Comparison of ENCODE assay signal across 31 cellular contexts in genomic region chr16:63458842-63459241, GRCh38.
"Had no signal": no experiment of that assay in that cellular context is flagged by ENCODE, and none has a peak within 500 bp of the region (broad histone marks: within the 10 kb centered on the region; RNA-seq: fewer than 3 reads in every experiment).

No MANE protein-coding gene starts in this region.

- H3K27me3 Mint-ChIP-seq: activated CD4-positive, alpha-beta memory T cell treated with anti-CD3 and anti-CD28 coated beads for 36 hours; activated CD4-positive, alpha-beta T cell treated with anti-CD3 and anti-CD28 coated beads, Interleukin-2, amount 10 ng/mL, durations not matched to agents 24 days and 14 days; activated naive CD4-positive, alpha-beta T cell treated with anti-CD3 and anti-CD28 coated beads, Interleukin-2, amount 10 ng/mL, durations not matched to agents 7 days and 5 days; effector memory CD8-positive, alpha-beta T cell; progenitor cell of endocrine pancreas; stimulated activated memory B cell treated with anti-CD40 and anti-IgM and Interleukin-4, amounts not matched to agents 10 μg/mL and 1 μg/mL and 100 μg/mL, for 72 hours; stimulated activated naive CD8-positive, alpha-beta T cell treated with anti-CD3 and anti-CD28 coated beads, Interleukin-15, amount 100 ng/mL, for 72 hours had no signal

- H3K4me1 ChIP-seq: gastrocnemius medialis, left ventricle myocardium inferior, vagina had no signal

- H3K9me3 Mint-ChIP-seq: nephron progenitor cell, type B pancreatic cell had no signal

- H3K4me1 Mint-ChIP-seq: activated CD4-positive, alpha-beta T cell treated with anti-CD3 and anti-CD28 coated beads, Interleukin-2, amount 10 ng/mL, durations not matched to agents 24 days and 14 days; activated naive CD4-positive, alpha-beta T cell treated with anti-CD3 and anti-CD28 coated beads, Interleukin-2, amount 10 ng/mL, durations not matched to agents 7 days and 5 days; nephron progenitor cell; stimulated activated memory B cell treated with anti-CD40 and anti-IgM and Interleukin-4, amounts not matched to agents 10 μg/mL and 1 μg/mL and 100 μg/mL, for 72 hours; stimulated activated naive CD8-positive, alpha-beta T cell treated with anti-CD3 and anti-CD28 coated beads, Interleukin-15, amount 100 ng/mL, for 72 hours had no signal

- H3K36me3 Mint-ChIP-seq: activated CD4-positive, alpha-beta memory T cell treated with anti-CD3 and anti-CD28 coated beads for 36 hours; activated naive CD4-positive, alpha-beta T cell treated with anti-CD3 and anti-CD28 coated beads, Interleukin-2, amount 10 ng/mL, durations not matched to agents 7 days and 5 days; stimulated activated memory B cell treated with anti-CD40 and anti-IgM and Interleukin-4, amounts not matched to agents 10 μg/mL and 1 μg/mL and 100 μg/mL, for 72 hours; type B pancreatic cell had no signal

- H3K36me3 ChIP-seq: brain microvascular endothelial cell, gastrocnemius medialis, left ventricle myocardium inferior, ovary, right lobe of liver, vagina had no signal

- H3K9me3 ChIP-seq: gastrocnemius medialis, left ventricle myocardium inferior, ovary, right lobe of liver, vagina had no signal

- H3K4me3 ChIP-seq: gastrocnemius medialis, left ventricle myocardium inferior, lung, ovary, right lobe of liver, skin epidermis, vagina had no signal

- ATAC-seq: effector memory CD8-positive, alpha-beta T cell; gastrocnemius medialis; right lobe of liver; stimulated activated memory B cell treated with anti-CD40 and anti-IgM and Interleukin-4, amounts not matched to agents 10 μg/mL and 1 μg/mL and 100 μg/mL, for 72 hours; stimulated activated naive CD8-positive, alpha-beta T cell treated with anti-CD3 and anti-CD28 coated beads, Interleukin-15, amount 100 ng/mL, for 72 hours had no signal

- DNase-seq: activated CD4-positive, alpha-beta memory T cell treated with anti-CD3 and anti-CD28 coated beads for 36 hours; activated CD4-positive, alpha-beta T cell treated with anti-CD3 and anti-CD28 coated beads, Interleukin-2, amount 10 ng/mL, durations not matched to agents 24 days and 14 days; activated CD4-positive, CD25-positive, alpha-beta regulatory T cell treated with anti-CD3 and anti-CD28 coated beads, Interleukin-2, amount 50 U/mL, for 72 hours; activated CD8-positive, alpha-beta memory T cell treated with anti-CD3 and anti-CD28 coated beads, Interleukin-2, amount 50 U/mL, for 4 hours; activated effector memory CD4-positive, alpha-beta T cell treated with anti-CD3 and anti-CD28 coated beads, Interleukin-2, amount 50 U/mL, for 16 hours; activated naive CD4-positive, alpha-beta T cell treated with anti-CD3 and anti-CD28 coated beads, Interleukin-2, amount 10 ng/mL, durations not matched to agents 7 days and 5 days; activated T-cell treated with anti-CD3 and anti-CD28 coated beads, Interleukin-2, amount 50 U/mL, for 1 hour; amniotic stem cell; brain microvascular endothelial cell; caudate nucleus; cortex of kidney; effector memory CD8-positive, alpha-beta T cell; erythroblast; gastrocnemius medialis; glutamatergic neuron; left ventricle myocardium inferior; nephron progenitor cell; ovary; right lobe of liver; stimulated activated CD4-positive, alpha-beta T cell treated with anti-CD3 and anti-CD28 coated beads, Interleukin-4, amount 100 ng/mL, for 4 hours; stimulated activated CD8-positive, alpha-beta memory T cell treated with anti-CD3 and anti-CD28 coated beads, Interleukin-4, amount 100 ng/mL, for 48 hours; stimulated activated naive CD8-positive, alpha-beta T cell treated with anti-CD3 and anti-CD28 coated beads, Interleukin-15, amount 100 ng/mL, for 72 hours; substantia nigra had no signal

- FAIRE-seq: astrocyte had no signal

- H3K4me3 Mint-ChIP-seq: activated CD4-positive, alpha-beta memory T cell treated with anti-CD3 and anti-CD28 coated beads for 36 hours; activated CD4-positive, alpha-beta T cell treated with anti-CD3 and anti-CD28 coated beads, Interleukin-2, amount 10 ng/mL, durations not matched to agents 24 days and 14 days; activated naive CD4-positive, alpha-beta T cell treated with anti-CD3 and anti-CD28 coated beads, Interleukin-2, amount 10 ng/mL, durations not matched to agents 7 days and 5 days; activated T-helper 1 cell treated with anti-CD3 and anti-CD28 coated beads, Interleukin-12 subunit alpha, Interleukin-12 subunit beta, Interleukin-2, Interleukin-4 antibody, amounts not matched to agents 30 ng/mL and 10 ng/mL and 1 ng/mL, durations not matched to agents 14 hours and 24 hours and 36 hours; effector memory CD8-positive, alpha-beta T cell; nephron progenitor cell; stimulated activated memory B cell treated with anti-CD40 and anti-IgM and Interleukin-4, amounts not matched to agents 10 μg/mL and 1 μg/mL and 100 μg/mL, for 72 hours; stimulated activated naive CD8-positive, alpha-beta T cell treated with anti-CD3 and anti-CD28 coated beads, Interleukin-15, amount 100 ng/mL, for 72 hours; type B pancreatic cell had no signal

- H3K27me3 ChIP-seq: brain microvascular endothelial cell, gastrocnemius medialis, ovary, right lobe of liver, vagina had no signal

- H3K27ac ChIP-seq: brain microvascular endothelial cell, gastrocnemius medialis, left ventricle myocardium inferior, ovary, right lobe of liver, skin epidermis, vagina had no signal

- H3K27ac Mint-ChIP-seq: activated CD4-positive, alpha-beta memory T cell treated with anti-CD3 and anti-CD28 coated beads for 36 hours; activated CD4-positive, alpha-beta T cell treated with anti-CD3 and anti-CD28 coated beads, Interleukin-2, amount 10 ng/mL, durations not matched to agents 24 days and 14 days; activated naive CD4-positive, alpha-beta T cell treated with anti-CD3 and anti-CD28 coated beads, Interleukin-2, amount 10 ng/mL, durations not matched to agents 7 days and 5 days; activated T-helper 1 cell treated with anti-CD3 and anti-CD28 coated beads, Interleukin-12 subunit alpha, Interleukin-12 subunit beta, Interleukin-2, Interleukin-4 antibody, amounts not matched to agents 30 ng/mL and 10 ng/mL and 1 ng/mL, durations not matched to agents 14 hours and 24 hours and 36 hours; effector memory CD8-positive, alpha-beta T cell; nephron progenitor cell; progenitor cell of endocrine pancreas; stimulated activated memory B cell treated with anti-CD40 and anti-IgM and Interleukin-4, amounts not matched to agents 10 μg/mL and 1 μg/mL and 100 μg/mL, for 72 hours; stimulated activated naive CD8-positive, alpha-beta T cell treated with anti-CD3 and anti-CD28 coated beads, Interleukin-15, amount 100 ng/mL, for 72 hours; type B pancreatic cell had no signal
